Comparison of ENCODE assay signal across 8 cellular contexts in genomic region chr15:31472636-31473383, GRCh38.
A peak's percentile ranks its signal among the peaks of the same experiment; 100 is the strongest.
DNase-seq lines count a peak whose midpoint lies in the region; ATAC-seq and TF ChIP-seq lines count a peak whose summit lies in the region.

No MANE protein-coding gene starts in this region.

- H3K4me3 ChIP-seq in fibroblast of mammary gland (ENCODE audit: control insufficient read depth, low read depth, low read length) (no peak overlapping the region), spleen (peak overlapping the region in 4 of 8 donors; percentile 3 to 54 (median 11))

- H3K27ac ChIP-seq in spleen, result peak overlapping the region; percentile 27 to 88 (median 84)

- H3K27me3 Mint-ChIP-seq in CD14-positive monocyte (ENCODE audit: low read depth in 3 of 3), result peaks cover 3 to 14% (median 5%) of the 10 kb centered on the region in 3 donors

- WGBS in spleen, 5 donors, result 8 to 14% (median 12%) methylated on average over 8 of the region's 8 CpGs

- peaks cover 0 to 4% (median 0%) of the 10 kb centered on the region in 7 donors for H3K9me3 Mint-ChIP-seq in CD14-positive monocyte

- TF ChIP-seq POLR2A in GM19193 (IDR thresholded peaks at IDR 0.05; ENCODE audit: extremely low read depth, insufficient read depth, insufficient read length) (peak; percentile 48), spleen (IDR thresholded peaks at IDR 0.05) (no peak)

- H3K9me3 ChIP-seq in spleen, result no peaks in the 10 kb centered on the region

- H3K4me3 Mint-ChIP-seq in CD14-positive monocyte, result peak overlapping the region; percentile 78 to 92

- peaks cover 8 to 51% (median 33%) of the 10 kb centered on the region in 6 donors for H3K4me1 ChIP-seq in spleen

- H3K4me1 Mint-ChIP-seq in CD14-positive monocyte, result peaks cover 20% of the 10 kb centered on the region

- intact Hi-C loops in CD14-positive monocyte (cut with micrococcal nuclease), result no loop called here
- intact Hi-C loops in spleen (cut with DNase I; ENCODE audit: low total_unique reads), result no loop called here

- TF ChIP-seq CTCF in CD14-positive monocyte (IDR thresholded peaks at IDR 0.05), result no peak
- no peak for TF ChIP-seq CTCF in fibroblast of mammary gland (conservative IDR thresholded peaks at IDR 0.05; ENCODE audit: control insufficient read depth, insufficient read depth, low read depth, low read length)
- TF ChIP-seq CTCF in spleen (IDR thresholded peaks at IDR 0.05 in 8 of 11, conservative IDR thresholded peaks at IDR 0.05 in 3 of 11), result peak in 1 of 11 experiments; percentile 10

- ATAC-seq in HG03103 (IDR thresholded peaks at IDR 0.05; ENCODE audit: low read depth, unreplicated experiment), result peak; percentile 90

- H3K36me3 Mint-ChIP-seq in CD14-positive monocyte, result no peaks in the 10 kb centered on the region

- no peaks in the 10 kb centered on the region for H3K36me3 ChIP-seq in spleen

- DNase-seq in CD14-positive monocyte (ENCODE audit: low spot score) (no peak), fibroblast of mammary gland (ENCODE audit: low read depth) (peak; percentile 35), spleen (peak; percentile 88), HK-2 (ENCODE audit: unreplicated experiment) (no peak), SKM-1 (lab: John Stamatoyannopoulos, UW; ENCODE audit: unreplicated experiment) (no peak)
- DNase-seq in activated CD4-positive, alpha-beta T cell treated with anti-CD3 and anti-CD28 coated beads, Interleukin-2, amount 50 U/mL, for 1 hour, result peak; percentile 37

- no peaks in the 10 kb centered on the region for H3K27me3 ChIP-seq in spleen (replicated peaks in 1 of 7)

- peak overlapping the region in 6 of 7 donors; percentile 19 to 86 (median 66) for H3K27ac Mint-ChIP-seq in CD14-positive monocyte

Comparison
In these comparisons a context has a peak if more than half of its experiments do, and no peak if none do; other contexts are left out.
1. DNase-seq: peak in activated CD4-positive, alpha-beta T cell treated with anti-CD3 and anti-CD28 coated beads, Interleukin-2, amount 50 U/mL, for 1 hour (single experiment), fibroblast of mammary gland (single experiment) and spleen (single experiment); none in CD14-positive monocyte (single experiment), HK-2 (single experiment) and SKM-1 (single experiment).